23 cellular contexts compared by ENCODE assay signal in genomic region chr2:105150231-105150630, GRCh38.
A peak's percentile ranks its signal among the peaks of the same experiment; 100 is the strongest.
DNase-seq lines count a peak whose midpoint lies in the region; ATAC-seq and TF ChIP-seq lines count a peak whose summit lies in the region.
"Had no signal": no experiment of that assay in that cellular context is flagged by ENCODE, and none has a peak within 500 bp of the region (broad histone marks: within the 10 kb centered on the region; RNA-seq: fewer than 3 reads in every experiment).

No MANE protein-coding gene starts in this region.

- TF ChIP-seq EP300 in esophagus muscularis mucosa (IDR thresholded peaks at IDR 0.05), result no peak

- no peaks in the 10 kb centered on the region for H3K4me1 Mint-ChIP-seq in osteocyte (ENCODE audit: unreplicated experiment)
- H3K4me1 Mint-ChIP-seq: CD14-positive monocyte; CD4-positive, alpha-beta memory T cell; CD4-positive, CD25-positive, alpha-beta regulatory T cell; CD8-positive, alpha-beta memory T cell had no signal

- H3K9me3 ChIP-seq in esophagus muscularis mucosa, result no peaks in the 10 kb centered on the region
- H3K9me3 ChIP-seq: BE2C, BLaER1 had no signal

- H3K27me3 Mint-ChIP-seq in osteocyte (ENCODE audit: unreplicated experiment), result peaks cover 51% of the 10 kb centered on the region

- peak; percentile 75 for DNase-seq in DMS79 treated with DMSO at 0.1 percent for 48 hours (lab: John Stamatoyannopoulos, UW)
- DNase-seq in esophagus muscularis mucosa (ENCODE audit: extremely low spot score), result peak; percentile 37
- peak; percentile 54 for DNase-seq in osteocyte (ENCODE audit: extremely low spot score, unreplicated experiment)
- DNase-seq in SHP77 (lab: John Stamatoyannopoulos, UW), result no peak
- DNase-seq: 8988T; ACHN; BE2C; C1 segment of cervical spinal cord; CD4-positive, alpha-beta memory T cell; CD4-positive, CD25-positive, alpha-beta regulatory T cell; CD8-positive, alpha-beta memory T cell; COR-L47; DMS 273 treated with DMSO at 0.1 percent for 48 hours; DMS153; DMS53; DND-41; EL; GDM1 had no signal

- H3K4me3 ChIP-seq in esophagus muscularis mucosa, result no peak overlapping the region
- H3K4me3 ChIP-seq: BLaER1, GM12878 had no signal

- H3K27ac Mint-ChIP-seq in osteocyte (ENCODE audit: unreplicated experiment), result no peak overlapping the region
- H3K27ac Mint-ChIP-seq: CD14-positive monocyte; CD4-positive, alpha-beta memory T cell; CD4-positive, CD25-positive, alpha-beta regulatory T cell; CD8-positive, alpha-beta memory T cell had no signal

- H3K4me1 ChIP-seq in esophagus muscularis mucosa, result no peaks in the 10 kb centered on the region
- H3K4me1 ChIP-seq: BE2C had no signal

- no peak for ATAC-seq in GM21529 (IDR thresholded peaks at IDR 0.05; ENCODE audit: unreplicated experiment)
- ATAC-seq in HG03354 (IDR thresholded peaks at IDR 0.05; ENCODE audit: poor library complexity, severe bottlenecking, unreplicated experiment), result no peak
- ATAC-seq: GM12878 had no signal

- H3K27ac ChIP-seq in esophagus muscularis mucosa (replicated peaks in 1 of 4), result no peak overlapping the region
- H3K27ac ChIP-seq: BLaER1 had no signal

- peaks cover 0 to 29% (median 0%) of the 10 kb centered on the region in 4 donors for H3K27me3 ChIP-seq in esophagus muscularis mucosa
- H3K27me3 ChIP-seq: BE2C, BLaER1 had no signal

- no peak overlapping the region for H3K4me3 Mint-ChIP-seq in osteocyte (ENCODE audit: unreplicated experiment)
- H3K4me3 Mint-ChIP-seq: CD14-positive monocyte; CD4-positive, alpha-beta memory T cell; CD4-positive, CD25-positive, alpha-beta regulatory T cell; CD8-positive, alpha-beta memory T cell had no signal

- H3K36me3 ChIP-seq in esophagus muscularis mucosa, result no peaks in the 10 kb centered on the region
- H3K36me3 ChIP-seq: BE2C, BLaER1 had no signal

- intact Hi-C loops in esophagus muscularis mucosa (cut with DNase I), result no loop called here

- H3K36me3 Mint-ChIP-seq in osteocyte (ENCODE audit: unreplicated experiment), result no peaks in the 10 kb centered on the region
- H3K36me3 Mint-ChIP-seq: CD14-positive monocyte; CD4-positive, alpha-beta memory T cell; CD4-positive, CD25-positive, alpha-beta regulatory T cell; CD8-positive, alpha-beta memory T cell had no signal

- TF ChIP-seq CTCF in esophagus muscularis mucosa (IDR thresholded peaks at IDR 0.05) (no peak), osteocyte (IDR thresholded peaks at IDR 0.05) (no peak)

- H3K9me3 Mint-ChIP-seq in osteocyte (ENCODE audit: unreplicated experiment), result no peaks in the 10 kb centered on the region
- H3K9me3 Mint-ChIP-seq: CD8-positive, alpha-beta memory T cell had no signal

- TF ChIP-seq POLR2A in esophagus muscularis mucosa (IDR thresholded peaks at IDR 0.05; ENCODE audit: low read depth), result no peak

- WGBS in esophagus muscularis mucosa, result 94% methylated on average over 3 of the region's 3 CpGs

Comparison
In these comparisons a context has a peak if more than half of its experiments do, and no peak if none do; other contexts are left out.
1. DNase-seq: peak in DMS79 treated with DMSO at 0.1 percent for 48 hours (single experiment), esophagus muscularis mucosa (single experiment) and osteocyte (single experiment); none in SHP77 (0 of 2).